27 cellular contexts compared by ENCODE assay signal in the genomic region with DNA sequence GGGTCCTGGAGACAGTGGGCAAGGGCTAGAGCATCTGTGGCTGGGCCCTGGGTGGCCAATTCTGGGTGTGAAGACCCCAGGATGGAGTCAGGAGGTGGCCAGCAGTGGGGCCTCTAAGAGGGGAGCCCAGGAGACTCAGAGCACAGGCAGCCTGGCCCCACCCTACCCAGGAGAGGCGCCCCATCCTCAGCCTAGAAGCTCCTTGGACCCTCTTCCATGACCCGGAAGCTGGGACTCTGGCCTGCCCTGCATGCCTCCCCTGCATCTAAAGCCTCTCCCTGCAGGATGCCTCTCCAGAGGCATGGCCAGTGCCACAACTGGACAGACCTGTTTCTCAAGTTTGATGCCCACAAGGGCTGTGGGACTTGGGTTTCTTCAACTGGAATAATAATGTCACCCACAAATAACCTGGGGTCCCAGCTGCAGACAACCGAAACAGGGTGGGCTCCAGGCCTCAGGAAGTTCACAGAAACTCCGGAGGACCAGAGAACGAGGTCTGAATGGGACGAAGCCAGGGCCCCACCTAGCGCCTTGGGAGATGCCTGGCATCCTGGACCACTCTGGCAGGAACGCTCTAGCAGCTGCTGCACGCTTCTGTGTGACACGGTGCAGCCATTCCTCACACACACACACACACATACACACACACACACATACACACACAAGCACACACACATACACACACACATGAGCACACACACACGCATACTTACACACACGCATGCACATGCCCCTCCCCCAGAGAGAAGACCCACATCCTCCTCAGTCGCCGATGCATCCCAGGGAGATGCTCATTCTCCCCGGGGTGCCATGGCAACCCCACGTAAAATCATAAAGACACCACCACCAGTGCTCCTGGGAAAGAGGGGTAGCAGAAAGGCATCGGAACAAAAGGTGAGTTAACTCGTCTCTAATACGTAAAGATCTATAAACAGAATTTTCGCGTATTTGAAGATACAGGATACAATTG. TPM values are rescaled to one million over a fixed set of nuclear protein-coding genes. Genes with fewer than 3 reads are reported as not detected.
DNase-seq lines count a peak whose midpoint lies in the region; ATAC-seq and TF ChIP-seq lines count a peak whose summit lies in the region.
"Had no signal": no experiment of that assay in that cellular context is flagged by ENCODE, and none has a peak within 500 bp of the region (broad histone marks: within the 10 kb centered on the region; RNA-seq: fewer than 3 reads in every experiment).

No MANE protein-coding gene starts in this region.

- TF ChIP-seq CTCF in chondrocyte (IDR thresholded peaks at IDR 0.05) (no peak), neural progenitor cell (IDR thresholded peaks at IDR 0.05) (no peak), endodermal cell (conservative IDR thresholded peaks at IDR 0.05) (no peak)

- no peaks in the 10 kb centered on the region for H4K20me1 ChIP-seq in neural progenitor cell (ENCODE audit: low read depth)

- no peak overlapping the region for H3K27ac ChIP-seq in neural progenitor cell
- no peak overlapping the region for H3K27ac ChIP-seq in endodermal cell (ENCODE audit: low read depth, low read length)
- H3K27ac ChIP-seq: HL-60, prostate gland, thoracic aorta had no signal

- H3K9me3 Mint-ChIP-seq in chondrocyte (ENCODE audit: low read depth) (no peaks in the 10 kb centered on the region), neural progenitor cell (peaks cover 5% of the 10 kb centered on the region), endodermal cell (no peaks in the 10 kb centered on the region)
- H3K9me3 Mint-ChIP-seq in natural killer cell treated with Interleukin-12 subunit alpha and Interleukin-12 subunit beta and Interleukin-15 and Interleukin-18, amount 100 ng/mL, for 72 hours, result no peaks in the 10 kb centered on the region
- H3K9me3 Mint-ChIP-seq: activated naive CD8-positive, alpha-beta T cell treated with anti-CD3 and anti-CD28 coated beads for 36 hours; activated T-helper 1 cell treated with anti-CD3 and anti-CD28 coated beads, Interleukin-12 subunit alpha, Interleukin-12 subunit beta, Interleukin-2, Interleukin-4 antibody, amounts not matched to agents 30 ng/mL and 10 ng/mL and 1 ng/mL, durations not matched to agents 14 hours and 24 hours and 36 hours; IgD-negative memory B cell; stimulated activated memory B cell treated with anti-CD40 and anti-IgM and Interleukin-4, amounts not matched to agents 10 μg/mL and 1 μg/mL and 100 μg/mL, for 72 hours had no signal

- H3F3A ChIP-seq in neural progenitor cell (ENCODE audit: low read depth), result no peaks in the 10 kb centered on the region

- no peak overlapping the region for H2AFZ ChIP-seq in neural progenitor cell (replicated peaks)

- ATAC-seq in GM21367 (IDR thresholded peaks at IDR 0.05; ENCODE audit: unreplicated experiment), result no peak
- no peak for ATAC-seq in natural killer cell treated with Interleukin-12 subunit alpha and Interleukin-12 subunit beta and Interleukin-15 and Interleukin-18, amount 100 ng/mL, for 72 hours
- ATAC-seq: activated CD4-positive, alpha-beta T cell treated with anti-CD3 and anti-CD28 coated beads for 36 hours; left colon; stimulated activated memory B cell treated with anti-CD40 and anti-IgM and Interleukin-4, amounts not matched to agents 10 μg/mL and 1 μg/mL and 100 μg/mL, for 72 hours had no signal

- no peak overlapping the region for H3K9ac ChIP-seq in neural progenitor cell
- H3K9ac ChIP-seq in endodermal cell (ENCODE audit: extremely low read depth, low read length, poor library complexity, severe bottlenecking), result no peak overlapping the region

- H3K36me3 ChIP-seq in neural progenitor cell, result no peaks in the 10 kb centered on the region
- no peaks in the 10 kb centered on the region for H3K36me3 ChIP-seq in endodermal cell (ENCODE audit: control insufficient read depth, insufficient read depth, low read length)
- H3K36me3 ChIP-seq: prostate gland, thoracic aorta had no signal

- no peaks in the 10 kb centered on the region for H3K27me3 ChIP-seq in neural progenitor cell
- H3K27me3 ChIP-seq in endodermal cell (ENCODE audit: control insufficient read depth, insufficient read depth, low read length, poor library complexity, severe bottlenecking), result no peaks in the 10 kb centered on the region

- H3K4me1 Mint-ChIP-seq in chondrocyte (ENCODE audit: low read depth) (peaks cover 12% of the 10 kb centered on the region), neural progenitor cell (peaks cover 25% of the 10 kb centered on the region), endodermal cell (no peaks in the 10 kb centered on the region)
- H3K4me1 Mint-ChIP-seq in natural killer cell treated with Interleukin-12 subunit alpha and Interleukin-12 subunit beta and Interleukin-15 and Interleukin-18, amount 100 ng/mL, for 72 hours (ENCODE audit: low read depth in 2 of 2), result no peaks in the 10 kb centered on the region
- H3K4me1 Mint-ChIP-seq: activated CD4-positive, alpha-beta T cell treated with anti-CD3 and anti-CD28 coated beads for 36 hours; activated naive CD8-positive, alpha-beta T cell treated with anti-CD3 and anti-CD28 coated beads for 36 hours; stimulated activated memory B cell treated with anti-CD40 and anti-IgM and Interleukin-4, amounts not matched to agents 10 μg/mL and 1 μg/mL and 100 μg/mL, for 72 hours had no signal

- no peak overlapping the region for H3K4me3 Mint-ChIP-seq in chondrocyte (ENCODE audit: unreplicated experiment)
- no peak overlapping the region for H3K4me3 Mint-ChIP-seq in neural progenitor cell
- H3K4me3 Mint-ChIP-seq in endodermal cell, result no peak overlapping the region
- H3K4me3 Mint-ChIP-seq in natural killer cell treated with Interleukin-12 subunit alpha and Interleukin-12 subunit beta and Interleukin-15 and Interleukin-18, amount 100 ng/mL, for 72 hours, result no peak overlapping the region
- H3K4me3 Mint-ChIP-seq: activated CD4-positive, alpha-beta T cell treated with anti-CD3 and anti-CD28 coated beads for 36 hours; activated naive CD8-positive, alpha-beta T cell treated with anti-CD3 and anti-CD28 coated beads for 36 hours; activated T-helper 1 cell treated with anti-CD3 and anti-CD28 coated beads, Interleukin-12 subunit alpha, Interleukin-12 subunit beta, Interleukin-2, Interleukin-4 antibody, amounts not matched to agents 30 ng/mL and 10 ng/mL and 1 ng/mL, durations not matched to agents 14 hours and 24 hours and 36 hours; IgD-negative memory B cell; stimulated activated memory B cell treated with anti-CD40 and anti-IgM and Interleukin-4, amounts not matched to agents 10 μg/mL and 1 μg/mL and 100 μg/mL, for 72 hours had no signal

- H3K4me3 ChIP-seq in neural progenitor cell (no peak overlapping the region), endodermal cell (ENCODE audit: low read length) (no peak overlapping the region)
- H3K4me3 ChIP-seq: prostate gland, thoracic aorta had no signal

- H3K36me3 Mint-ChIP-seq in chondrocyte (ENCODE audit: low read depth), result no peaks in the 10 kb centered on the region
- no peaks in the 10 kb centered on the region for H3K36me3 Mint-ChIP-seq in neural progenitor cell
- H3K36me3 Mint-ChIP-seq in endodermal cell (ENCODE audit: low read depth), result no peaks in the 10 kb centered on the region
- H3K36me3 Mint-ChIP-seq in natural killer cell treated with Interleukin-12 subunit alpha and Interleukin-12 subunit beta and Interleukin-15 and Interleukin-18, amount 100 ng/mL, for 72 hours, result no peaks in the 10 kb centered on the region
- H3K36me3 Mint-ChIP-seq: activated naive CD8-positive, alpha-beta T cell treated with anti-CD3 and anti-CD28 coated beads for 36 hours; IgD-negative memory B cell; stimulated activated memory B cell treated with anti-CD40 and anti-IgM and Interleukin-4, amounts not matched to agents 10 μg/mL and 1 μg/mL and 100 μg/mL, for 72 hours had no signal

- H3K27me3 Mint-ChIP-seq in chondrocyte (ENCODE audit: low read depth) (peaks cover 8% of the 10 kb centered on the region), neural progenitor cell (ENCODE audit: insufficient read depth, low read depth) (peaks cover 3% of the 10 kb centered on the region), endodermal cell (ENCODE audit: insufficient read depth) (no peaks in the 10 kb centered on the region)
- H3K27me3 Mint-ChIP-seq in natural killer cell treated with Interleukin-12 subunit alpha and Interleukin-12 subunit beta and Interleukin-15 and Interleukin-18, amount 100 ng/mL, for 72 hours, result no peaks in the 10 kb centered on the region
- H3K27me3 Mint-ChIP-seq: activated CD4-positive, alpha-beta T cell treated with anti-CD3 and anti-CD28 coated beads for 36 hours; activated naive CD8-positive, alpha-beta T cell treated with anti-CD3 and anti-CD28 coated beads for 36 hours had no signal

- no peak overlapping the region for H3K4me2 ChIP-seq in neural progenitor cell

- no peaks in the 10 kb centered on the region for H3K9me3 ChIP-seq in neural progenitor cell (ENCODE audit: low read depth)
- no peaks in the 10 kb centered on the region for H3K9me3 ChIP-seq in endodermal cell (ENCODE audit: control insufficient read depth, low read length)
- H3K9me3 ChIP-seq: prostate gland, thoracic aorta had no signal

- H3K79me2 ChIP-seq in neural progenitor cell (ENCODE audit: low read depth), result no peaks in the 10 kb centered on the region

- WGBS in endodermal cell (ENCODE audit: insufficient coverage in 1 of 2, insufficient read length in 1 of 2), 2 experiments, result 92 to 94% methylated on average over 11 to 21 of the region's 21 CpGs

- H3K27ac Mint-ChIP-seq in chondrocyte (ENCODE audit: unreplicated experiment) (no peak overlapping the region), neural progenitor cell (peak overlapping the region; percentile 93), endodermal cell (no peak overlapping the region)
- no peak overlapping the region for H3K27ac Mint-ChIP-seq in natural killer cell treated with Interleukin-12 subunit alpha and Interleukin-12 subunit beta and Interleukin-15 and Interleukin-18, amount 100 ng/mL, for 72 hours
- H3K27ac Mint-ChIP-seq: activated CD4-positive, alpha-beta T cell treated with anti-CD3 and anti-CD28 coated beads for 36 hours; activated naive CD8-positive, alpha-beta T cell treated with anti-CD3 and anti-CD28 coated beads for 36 hours; activated T-helper 1 cell treated with anti-CD3 and anti-CD28 coated beads, Interleukin-12 subunit alpha, Interleukin-12 subunit beta, Interleukin-2, Interleukin-4 antibody, amounts not matched to agents 30 ng/mL and 10 ng/mL and 1 ng/mL, durations not matched to agents 14 hours and 24 hours and 36 hours; IgD-negative memory B cell; stimulated activated memory B cell treated with anti-CD40 and anti-IgM and Interleukin-4, amounts not matched to agents 10 μg/mL and 1 μg/mL and 100 μg/mL, for 72 hours had no signal

- no peaks in the 10 kb centered on the region for H3K4me1 ChIP-seq in neural progenitor cell
- no peaks in the 10 kb centered on the region for H3K4me1 ChIP-seq in endodermal cell (ENCODE audit: control insufficient read depth, insufficient read depth, low read length)
- H3K4me1 ChIP-seq: prostate gland had no signal

- DNase-seq in DMS53 (lab: John Stamatoyannopoulos, UW) (peak; percentile 83), HT-29 (ENCODE audit: low spot score) (peak; percentile 34), chondrocyte (ENCODE audit: low spot score) (peak; percentile 53), neural progenitor cell (ENCODE audit: low spot score) (no peak), endodermal cell (no peak), pons (ENCODE audit: low spot score) (no peak)
- DNase-seq in natural killer cell treated with Interleukin-12 subunit alpha and Interleukin-12 subunit beta and Interleukin-15 and Interleukin-18, amount 100 ng/mL, for 72 hours (ENCODE audit: low spot score), result no peak
- DNase-seq: activated CD4-positive, alpha-beta T cell treated with anti-CD3 and anti-CD28 coated beads for 36 hours; activated naive CD8-positive, alpha-beta T cell treated with anti-CD3 and anti-CD28 coated beads for 36 hours; GOT3; left colon; MM.1S; NCI-H1436 treated with DMSO at 0.1 percent for 48 hours; NCI-H2171 treated with DMSO at 0.1 percent for 48 hours; NCI-H774; SHP77; small intestine had no signal

RNA-seq across cellular contexts. Expression of a gene that starts 16.4 kb away (rescaled TPM):
- total RNA-seq in HT-29 (2014; rRNA removed; shearing (Covaris generic)), result 0.74 and 1.1 TPM in 2 replicates
- total RNA-seq in chondrocyte (3.1 to 6.0 TPM (median 5.9 TPM) in 3 replicates), neural progenitor cell (ENCODE audit: low replicate concordance) (0.64 and 1.1 TPM in 2 replicates), endodermal cell (1 to 10 TPM in 1 of 2 donors, under 1 TPM in 1; 0.26 to 1.3 TPM)
- polyA plus RNA-seq in endodermal cell (2013, experiment 1 of 2), result 5.0 TPM
- polyA plus RNA-seq in endodermal cell (2013, experiment 2 of 2), result 4.1 TPM
- not detected for total RNA-seq in natural killer cell treated with Interleukin-12 subunit alpha and Interleukin-12 subunit beta and Interleukin-15 and Interleukin-18, amount 100 ng/mL, for 72 hours
- total RNA-seq: activated CD4-positive, alpha-beta T cell treated with anti-CD3 and anti-CD28 coated beads for 36 hours; activated naive CD8-positive, alpha-beta T cell treated with anti-CD3 and anti-CD28 coated beads for 36 hours; activated T-helper 1 cell treated with anti-CD3 and anti-CD28 coated beads, Interleukin-12 subunit alpha, Interleukin-12 subunit beta, Interleukin-2, Interleukin-4 antibody, amounts not matched to agents 30 ng/mL and 10 ng/mL and 1 ng/mL, durations not matched to agents 14 hours and 24 hours and 36 hours; G401; OCI-LY7 had no signal
- polyA plus RNA-seq: IgD-negative memory B cell, neural cell had no signal

RNA-seq across cellular contexts. Expression of a gene that starts 39.3 kb away (rescaled TPM):
- 72.2 and 75.5 TPM in 2 replicates for total RNA-seq in HT-29 (2014; rRNA removed; shearing (Covaris generic))
- total RNA-seq in chondrocyte, result 1.5 to 1.7 TPM (median 1.7 TPM) in 3 replicates
- total RNA-seq in neural progenitor cell (ENCODE audit: low replicate concordance), result 0.95 and 2.4 TPM in 2 replicates
- total RNA-seq in endodermal cell, result 1 to 10 TPM; 2.2 to 2.3 TPM
- 2.1 TPM for polyA plus RNA-seq in endodermal cell (2013, experiment 1 of 2)
- polyA plus RNA-seq in endodermal cell (2013, experiment 2 of 2), result 1.3 TPM
- 1 to 10 TPM in 1 of 2 donors, under 1 TPM in 1; 0.95 to 1.1 TPM for total RNA-seq in natural killer cell treated with Interleukin-12 subunit alpha and Interleukin-12 subunit beta and Interleukin-15 and Interleukin-18, amount 100 ng/mL, for 72 hours
- polyA plus RNA-seq: IgD-negative memory B cell had no signal

Comparison
In these comparisons a context has a peak if more than half of its experiments do, and no peak if none do; other contexts are left out.
1. DNase-seq: peak in DMS53 (single experiment), HT-29 (single experiment) and chondrocyte (single experiment); none in neural progenitor cell (single experiment), endodermal cell (single experiment), natural killer cell treated with Interleukin-12 subunit alpha and Interleukin-12 subunit beta and Interleukin-15 and Interleukin-18, amount 100 ng/mL, for 72 hours (single experiment) and pons (single experiment).
2. RNA of a gene that starts 39.3 kb away (total RNA-seq): 72.2 to 75.5 TPM in HT-29; 2.2 to 2.3 TPM in endodermal cell, 1.5 to 1.7 TPM in chondrocyte, 0.95 to 1.1 TPM in natural killer cell treated with Interleukin-12 subunit alpha and Interleukin-12 subunit beta and Interleukin-15 and Interleukin-18, amount 100 ng/mL, for 72 hours and 0.95 to 2.4 TPM in neural progenitor cell; every median in the first group is over 10 times any median in the second.